In the genomic region with DNA sequence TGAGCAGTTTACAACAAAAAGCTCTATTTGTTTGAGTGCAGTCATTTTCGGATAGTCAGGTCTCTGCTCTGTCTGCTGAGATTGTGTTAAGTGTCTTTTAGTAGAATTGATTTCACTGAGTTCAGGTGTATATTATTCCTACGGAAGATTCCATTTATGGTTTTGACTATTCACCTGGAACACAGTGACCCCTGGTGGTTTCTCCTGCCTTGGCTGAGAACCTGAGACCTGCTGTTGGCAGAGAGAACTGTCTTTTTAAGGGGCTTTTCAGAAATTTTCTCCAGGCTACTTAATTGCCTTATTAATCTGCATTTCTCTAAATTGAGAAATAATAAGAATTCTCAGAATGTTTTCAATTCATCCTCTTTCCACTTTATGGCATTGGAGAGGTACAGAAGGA, we compare ENCODE assay signal across 8 cellular contexts.
DNase-seq lines count a peak whose midpoint lies in the region; ATAC-seq and TF ChIP-seq lines count a peak whose summit lies in the region.

No MANE protein-coding gene starts in this region.

- intact Hi-C loops in posterior vena cava (cut with DNase I) = no loop called here

- DNase-seq in ELR (ENCODE audit: low read depth) (peak; percentile 16), islet precursor cell (peak; percentile 57), NK-92 (lab: John Stamatoyannopoulos, UW; ENCODE audit: unreplicated experiment) (no peak), posterior vena cava (ENCODE audit: low spot score) (no peak)
- no peak for DNase-seq in stimulated activated CD4-positive, alpha-beta T cell treated with anti-CD3 and anti-CD28 coated beads, Interleukin-1b, Interleukin-23, amount 100 ng/mL, for 48 hours

- ATAC-seq in HG02798 (IDR thresholded peaks at IDR 0.05; ENCODE audit: poor library complexity, unreplicated experiment) = peak; percentile 50
- peak; percentile 45; the same call in 1 of the 3 replicates for ATAC-seq in SK-N-SH treated with all-trans-retinoic acid at 6 μM for 48 hours
- no peak for ATAC-seq in HG02981 (IDR thresholded peaks at IDR 0.05; ENCODE audit: unreplicated experiment)

TF ChIP-seq in SK-N-SH treated with all-trans-retinoic acid at 6 μM for 48 hours, 23 proteins besides CTCF, POLR2A, EP300 and RAD21:
- no peak for TF ChIP-seq BACH2 (CRISPR knock-in tag; IDR thresholded peaks at IDR 0.05; ENCODE audit: borderline replicate concordance)
- no peak for TF ChIP-seq SNAI2 (CRISPR knock-in tag; IDR thresholded peaks at IDR 0.05)
- TF ChIP-seq, protein P1, sequence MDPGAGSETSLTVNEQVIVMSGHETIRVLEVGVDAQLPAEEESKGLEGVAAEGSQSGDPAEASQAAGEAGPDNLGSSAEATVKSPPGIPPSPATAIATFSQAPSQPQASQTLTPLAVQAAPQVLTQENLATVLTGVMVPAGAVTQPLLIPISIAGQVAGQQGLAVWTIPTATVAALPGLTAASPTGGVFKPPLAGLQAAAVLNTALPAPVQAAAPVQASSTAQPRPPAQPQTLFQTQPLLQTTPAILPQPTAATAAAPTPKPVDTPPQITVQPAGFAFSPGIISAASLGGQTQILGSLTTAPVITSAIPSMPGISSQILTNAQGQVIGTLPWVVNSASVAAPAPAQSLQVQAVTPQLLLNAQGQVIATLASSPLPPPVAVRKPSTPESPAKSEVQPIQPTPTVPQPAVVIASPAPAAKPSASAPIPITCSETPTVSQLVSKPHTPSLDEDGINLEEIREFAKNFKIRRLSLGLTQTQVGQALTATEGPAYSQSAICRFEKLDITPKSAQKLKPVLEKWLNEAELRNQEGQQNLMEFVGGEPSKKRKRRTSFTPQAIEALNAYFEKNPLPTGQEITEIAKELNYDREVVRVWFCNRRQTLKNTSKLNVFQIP (CRISPR knock-in tag; IDR thresholded peaks at IDR 0.05; ENCODE audit: borderline replicate concordance, low read depth) = no peak
- no peak for TF ChIP-seq PPARA (CRISPR knock-in tag; IDR thresholded peaks at IDR 0.05; ENCODE audit: borderline replicate concordance)
- TF ChIP-seq ARNTL (CRISPR knock-in tag; IDR thresholded peaks at IDR 0.05; ENCODE audit: borderline replicate concordance, low read depth) = no peak
- TF ChIP-seq OSR1 (CRISPR knock-in tag; IDR thresholded peaks at IDR 0.05) = no peak
- TF ChIP-seq GLIS3 (CRISPR knock-in tag; IDR thresholded peaks at IDR 0.05) = no peak
- no peak for TF ChIP-seq ZNF8 (CRISPR knock-in tag; IDR thresholded peaks at IDR 0.05)
- no peak for TF ChIP-seq ZC3H10 (CRISPR knock-in tag; IDR thresholded peaks at IDR 0.05)
- TF ChIP-seq, protein P2, sequence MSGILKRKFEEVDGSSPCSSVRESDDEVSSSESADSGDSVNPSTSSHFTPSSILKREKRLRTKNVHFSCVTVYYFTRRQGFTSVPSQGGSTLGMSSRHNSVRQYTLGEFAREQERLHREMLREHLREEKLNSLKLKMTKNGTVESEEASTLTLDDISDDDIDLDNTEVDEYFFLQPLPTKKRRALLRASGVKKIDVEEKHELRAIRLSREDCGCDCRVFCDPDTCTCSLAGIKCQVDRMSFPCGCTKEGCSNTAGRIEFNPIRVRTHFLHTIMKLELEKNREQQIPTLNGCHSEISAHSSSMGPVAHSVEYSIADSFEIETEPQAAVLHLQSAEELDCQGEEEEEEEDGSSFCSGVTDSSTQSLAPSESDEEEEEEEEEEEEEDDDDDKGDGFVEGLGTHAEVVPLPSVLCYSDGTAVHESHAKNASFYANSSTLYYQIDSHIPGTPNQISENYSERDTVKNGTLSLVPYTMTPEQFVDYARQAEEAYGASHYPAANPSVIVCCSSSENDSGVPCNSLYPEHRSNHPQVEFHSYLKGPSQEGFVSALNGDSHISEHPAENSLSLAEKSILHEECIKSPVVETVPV (CRISPR knock-in tag; IDR thresholded peaks at IDR 0.05) = no peak
TF ChIP-seq in SK-N-SH treated with all-trans-retinoic acid at 6 μM for 48 hours: peak in this region for 0.

Comparison
In these comparisons a context has a peak if more than half of its experiments do, and no peak if none do; other contexts are left out.
1. DNase-seq: peak in ELR (single experiment) and islet precursor cell (single experiment); none in NK-92 (single experiment), posterior vena cava (single experiment) and stimulated activated CD4-positive, alpha-beta T cell treated with anti-CD3 and anti-CD28 coated beads, Interleukin-1b, Interleukin-23, amount 100 ng/mL, for 48 hours (single experiment).